Comparison of ENCODE assay signal across 8 cellular contexts in the genomic region with DNA sequence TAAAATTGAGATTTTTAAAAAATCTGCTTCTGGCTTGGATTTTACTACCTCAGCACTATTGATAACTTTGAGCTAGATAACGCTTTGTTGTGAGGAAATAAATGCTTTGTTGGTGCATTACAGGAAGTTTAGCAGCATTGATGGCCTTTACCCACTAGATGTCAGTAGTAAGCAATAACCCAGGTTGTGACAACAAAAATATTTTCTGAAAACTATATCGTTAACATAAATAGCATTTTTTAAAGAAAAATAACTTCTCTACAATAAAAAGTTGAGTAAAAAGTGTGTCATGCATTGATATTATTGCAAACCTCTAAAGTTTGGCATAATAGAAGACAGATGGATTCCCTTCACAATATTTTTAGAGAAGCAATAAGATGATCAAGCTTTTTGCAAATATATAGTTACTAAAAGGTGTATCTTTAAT.
A peak's percentile ranks its signal among the peaks of the same experiment; 100 is the strongest.
DNase-seq lines count a peak whose midpoint lies in the region; ATAC-seq and TF ChIP-seq lines count a peak whose summit lies in the region.

No MANE protein-coding gene starts in this region.

- no peaks in the 10 kb centered on the region for H3K4me1 ChIP-seq in esophagus squamous epithelium

- DNase-seq in AG09319 (ENCODE audit: extremely low read depth, low read depth): no peak
- no peak for DNase-seq in GM20000 (ENCODE audit: low spot score)
- peak; percentile 30 for DNase-seq in kidney tubule cell (ENCODE audit: low spot score)
- DNase-seq in NCI-H146 treated with DMSO at 0.1 percent for 48 hours (lab: John Stamatoyannopoulos, UW; ENCODE audit: unreplicated experiment): no peak
- DNase-seq in esophagus squamous epithelium (lab: John Stamatoyannopoulos, UW): no peak
- no peak for DNase-seq in activated naive CD4-positive, alpha-beta T cell treated with Interleukin-2 at 50 U/mL for 16 hours

- H3K27me3 ChIP-seq in esophagus squamous epithelium: no peaks in the 10 kb centered on the region

- H3K36me3 ChIP-seq in esophagus squamous epithelium: no peaks in the 10 kb centered on the region

- intact Hi-C loops in esophagus squamous epithelium (cut with DNase I): no loop called here

- TF ChIP-seq CTCF in AG09319 (IDR thresholded peaks at IDR 0.05; ENCODE audit: low read depth, low read length) (peak; percentile 74), GM20000 (IDR thresholded peaks at IDR 0.05; ENCODE audit: extremely low read depth, missing control alignments) (peak; percentile 41), VCaP (conservative IDR thresholded peaks at IDR 0.05) (peak; percentile 92), esophagus squamous epithelium (IDR thresholded peaks at IDR 0.05) (peak in 3 of 6 experiments; percentile 23 to 33 (median 32))

- H3K27ac ChIP-seq in VCaP: no peak overlapping the region
- H3K27ac ChIP-seq in esophagus squamous epithelium: no peak overlapping the region

- 17 to 18% methylated on average over 2 of the region's 2 CpGs for WGBS in esophagus squamous epithelium, 2 donors

- ATAC-seq in HG03520 (IDR thresholded peaks at IDR 0.05; ENCODE audit: unreplicated experiment): no peak

- no peak overlapping the region for H3K4me3 ChIP-seq in esophagus squamous epithelium

- no peak for TF ChIP-seq POLR2A in esophagus squamous epithelium (IDR thresholded peaks at IDR 0.05)

- no peaks in the 10 kb centered on the region for H3K9me3 ChIP-seq in esophagus squamous epithelium
